ENCODE assay signal across 1 cellular context in the genomic region with DNA sequence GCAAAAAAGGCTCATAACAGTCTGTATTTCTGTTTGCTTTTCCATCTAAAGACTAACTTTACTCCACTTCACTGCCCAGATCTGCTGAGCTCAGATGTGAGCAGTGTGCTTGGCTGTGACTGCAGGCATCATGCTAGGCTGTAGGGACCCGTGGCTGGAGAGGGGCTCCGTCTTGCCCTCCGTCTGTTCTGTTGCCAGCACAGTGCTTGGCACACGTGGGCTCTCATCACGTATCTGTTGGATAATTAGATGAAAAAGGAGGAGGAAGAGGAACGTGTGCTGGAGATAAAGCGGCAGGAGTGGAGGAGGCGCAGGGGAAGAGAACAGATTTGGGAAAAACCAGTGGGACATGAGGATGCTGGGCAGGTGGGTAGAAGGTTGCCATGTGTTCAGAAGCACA.
TF ChIP-seq lines count a peak whose summit lies in the region.

No MANE protein-coding gene starts in this region.

TF ChIP-seq in H1, 55 proteins besides CTCF, POLR2A, EP300 and RAD21:
- no peak for TF ChIP-seq POLR2AphosphoS5 (IDR thresholded peaks at IDR 0.05; ENCODE audit: low read depth, low read length)
- TF ChIP-seq CTBP2 (IDR thresholded peaks at IDR 0.05; ENCODE audit: borderline replicate concordance, insufficient read depth, insufficient read length, low read length) = no peak
- no peak for TF ChIP-seq RFX5 (IDR thresholded peaks at IDR 0.05; ENCODE audit: borderline replicate concordance, low read depth, low read length)
- no peak for TF ChIP-seq NRF1 (IDR thresholded peaks at IDR 0.05; ENCODE audit: low read depth, low read length)
- TF ChIP-seq, protein P1, sequence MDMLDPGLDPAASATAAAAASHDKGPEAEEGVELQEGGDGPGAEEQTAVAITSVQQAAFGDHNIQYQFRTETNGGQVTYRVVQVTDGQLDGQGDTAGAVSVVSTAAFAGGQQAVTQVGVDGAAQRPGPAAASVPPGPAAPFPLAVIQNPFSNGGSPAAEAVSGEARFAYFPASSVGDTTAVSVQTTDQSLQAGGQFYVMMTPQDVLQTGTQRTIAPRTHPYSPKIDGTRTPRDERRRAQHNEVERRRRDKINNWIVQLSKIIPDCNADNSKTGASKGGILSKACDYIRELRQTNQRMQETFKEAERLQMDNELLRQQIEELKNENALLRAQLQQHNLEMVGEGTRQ (IDR thresholded peaks at IDR 0.05; ENCODE audit: low read length) = no peak
- TF ChIP-seq TCF12 (IDR thresholded peaks at IDR 0.05; ENCODE audit: low read depth, low read length) = no peak
- no peak for TF ChIP-seq JUND (IDR thresholded peaks at IDR 0.05; ENCODE audit: low read length)
- TF ChIP-seq, protein P2, sequence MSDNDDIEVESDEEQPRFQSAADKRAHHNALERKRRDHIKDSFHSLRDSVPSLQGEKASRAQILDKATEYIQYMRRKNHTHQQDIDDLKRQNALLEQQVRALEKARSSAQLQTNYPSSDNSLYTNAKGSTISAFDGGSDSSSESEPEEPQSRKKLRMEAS (IDR thresholded peaks at IDR 0.05) = no peak
- TF ChIP-seq SUZ12 (IDR thresholded peaks at IDR 0.05; ENCODE audit: low read length) = no peak
